In genomic region chr6:13156381-13156780, GRCh38 we compare ENCODE assay signal across 24 cellular contexts.
"Had no signal": no experiment of that assay in that cellular context is flagged by ENCODE, and none has a peak within 500 bp of the region (broad histone marks: within the 10 kb centered on the region; RNA-seq: fewer than 3 reads in every experiment).

No MANE protein-coding gene starts in this region.

- H3K4me3 ChIP-seq: gastroesophageal sphincter, heart right ventricle, lung, spleen, thyroid gland had no signal

- H3K9me3 Mint-ChIP-seq: activated B cell treated with CpG ODN at 0.5 μM for 24 hours; activated CD4-positive, alpha-beta memory T cell treated with anti-CD3 and anti-CD28 coated beads, Interleukin-2, amount 10 ng/mL, durations not matched to agents 7 days and 5 days; activated naive CD4-positive, alpha-beta T cell treated with anti-CD3 and anti-CD28 coated beads for 36 hours; activated T-cell treated with anti-CD3 and anti-CD28 coated beads, Interleukin-2, amount 50 U/mL, for 24 hours; activated T-helper 2 cell treated with anti-CD3 and anti-CD28 coated beads, Interferon-gamma antibody, Interleukin-2, Interleukin-4, amounts not matched to agents 10 μg/mL and 5 μg/mL and 100 μg/mL, durations not matched to agents 14 hours and 24 hours and 36 hours; mesothelial cell of epicardium; natural killer cell treated with Interleukin-12 subunit alpha and Interleukin-12 subunit beta and Interleukin-15 and Interleukin-18, amount 100 ng/mL, for 72 hours; T-helper 2 cell treated with Interferon-gamma antibody and Interleukin-4, amounts not matched to agents 5 μg/mL and 100 μg/mL, for 36 hours had no signal

- H3K9me3 ChIP-seq: gastroesophageal sphincter, heart right ventricle, neutrophil, spleen, thyroid gland had no signal

- H3K4me1 ChIP-seq: gastroesophageal sphincter, parathyroid adenoma, thyroid gland had no signal

- DNase-seq: activated B cell treated with CpG ODN at 0.5 μM for 24 hours; activated CD4-positive, alpha-beta memory T cell treated with anti-CD3 and anti-CD28 coated beads, Interleukin-2, amount 10 ng/mL, durations not matched to agents 7 days and 5 days; activated CD4-positive, alpha-beta T cell treated with anti-CD3 and anti-CD28 coated beads for 48 hours; activated naive CD4-positive, alpha-beta T cell treated with anti-CD3 and anti-CD28 coated beads for 36 hours; activated T-cell treated with anti-CD3 and anti-CD28 coated beads, Interleukin-2, amount 50 U/mL, for 24 hours; anterior cingulate cortex; cerebellar nuclear complex; cortex of kidney; effector CD8-positive, alpha-beta T cell; heart right ventricle; left colon; spleen; stimulated activated CD8-positive, alpha-beta memory T cell treated with anti-CD3 and anti-CD28 coated beads, Interleukin-4, amount 100 ng/mL, for 48 hours; stimulated activated naive CD4-positive, alpha-beta T cell; thyroid gland had no signal

- H3K36me3 Mint-ChIP-seq: mesothelial cell of epicardium; natural killer cell treated with Interleukin-12 subunit alpha and Interleukin-12 subunit beta and Interleukin-15 and Interleukin-18, amount 100 ng/mL, for 72 hours had no signal

- H3K9ac ChIP-seq: parathyroid adenoma had no signal

- H3K79me2 ChIP-seq: parathyroid adenoma had no signal

- H3K36me3 ChIP-seq: gastroesophageal sphincter, neutrophil, spleen, thyroid gland had no signal

- H3K4me1 Mint-ChIP-seq: activated B cell treated with CpG ODN at 0.5 μM for 24 hours; activated CD4-positive, alpha-beta memory T cell treated with anti-CD3 and anti-CD28 coated beads, Interleukin-2, amount 10 ng/mL, durations not matched to agents 7 days and 5 days; mesothelial cell of epicardium had no signal

- H3K27ac Mint-ChIP-seq: activated B cell treated with CpG ODN at 0.5 μM for 24 hours; activated CD4-positive, alpha-beta memory T cell treated with anti-CD3 and anti-CD28 coated beads, Interleukin-2, amount 10 ng/mL, durations not matched to agents 7 days and 5 days; activated naive CD4-positive, alpha-beta T cell treated with anti-CD3 and anti-CD28 coated beads for 36 hours; activated T-cell treated with anti-CD3 and anti-CD28 coated beads, Interleukin-2, amount 50 U/mL, for 24 hours; activated T-helper 2 cell treated with anti-CD3 and anti-CD28 coated beads, Interferon-gamma antibody, Interleukin-2, Interleukin-4, amounts not matched to agents 10 μg/mL and 5 μg/mL and 100 μg/mL, durations not matched to agents 14 hours and 24 hours and 36 hours; mesothelial cell of epicardium; natural killer cell treated with Interleukin-12 subunit alpha and Interleukin-12 subunit beta and Interleukin-15 and Interleukin-18, amount 100 ng/mL, for 72 hours; T-helper 2 cell treated with Interferon-gamma antibody and Interleukin-4, amounts not matched to agents 5 μg/mL and 100 μg/mL, for 36 hours had no signal

- H3K4me3 Mint-ChIP-seq: activated B cell treated with CpG ODN at 0.5 μM for 24 hours; activated CD4-positive, alpha-beta memory T cell treated with anti-CD3 and anti-CD28 coated beads, Interleukin-2, amount 10 ng/mL, durations not matched to agents 7 days and 5 days; activated naive CD4-positive, alpha-beta T cell treated with anti-CD3 and anti-CD28 coated beads for 36 hours; activated T-cell treated with anti-CD3 and anti-CD28 coated beads, Interleukin-2, amount 50 U/mL, for 24 hours; mesothelial cell of epicardium; natural killer cell treated with Interleukin-12 subunit alpha and Interleukin-12 subunit beta and Interleukin-15 and Interleukin-18, amount 100 ng/mL, for 72 hours; T-helper 2 cell treated with Interferon-gamma antibody and Interleukin-4, amounts not matched to agents 5 μg/mL and 100 μg/mL, for 36 hours had no signal

- H3K27me3 ChIP-seq: heart right ventricle, neutrophil, spleen, thyroid gland had no signal

- ATAC-seq: gastroesophageal sphincter; heart right ventricle; left colon; natural killer cell treated with Interleukin-12 subunit alpha and Interleukin-12 subunit beta and Interleukin-15 and Interleukin-18, amount 100 ng/mL, for 72 hours had no signal

- FAIRE-seq: bronchial epithelial cell had no signal

- H2AFZ ChIP-seq: parathyroid adenoma had no signal

- H3K27ac ChIP-seq: gastroesophageal sphincter, heart right ventricle, neutrophil, parathyroid adenoma, spleen, thyroid gland had no signal
